Comparison of ENCODE assay signal across 11 cellular contexts in the genomic region with DNA sequence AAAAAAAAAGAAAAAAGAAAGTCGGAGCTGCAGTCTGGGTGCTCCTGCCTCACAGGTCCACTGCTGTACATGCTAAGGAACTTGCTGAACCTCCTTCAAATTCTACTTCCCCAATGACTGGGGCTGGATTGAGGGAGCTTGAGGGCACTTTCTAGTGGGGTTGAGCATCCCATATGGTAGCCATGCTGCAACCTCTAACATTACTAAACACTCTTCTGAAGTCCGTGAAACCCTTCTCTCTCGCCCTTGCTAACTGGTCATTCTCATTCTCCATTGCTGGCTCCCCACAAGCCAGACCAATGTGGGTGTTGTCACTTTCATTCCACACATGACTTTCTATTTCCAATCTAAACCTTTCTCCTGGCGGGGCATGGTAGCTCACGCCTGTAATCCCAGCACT. TPM values are rescaled to one million over a fixed set of nuclear protein-coding genes. Genes with fewer than 3 reads are reported as not detected.
A peak's percentile ranks its signal among the peaks of the same experiment; 100 is the strongest.
DNase-seq lines count a peak whose midpoint lies in the region; ATAC-seq and TF ChIP-seq lines count a peak whose summit lies in the region.
"Had no signal": no experiment of that assay in that cellular context is flagged by ENCODE, and none has a peak within 500 bp of the region (broad histone marks: within the 10 kb centered on the region; RNA-seq: fewer than 3 reads in every experiment).

No MANE protein-coding gene starts in this region.

- DNase-seq in heart right ventricle: no peak
- no peak for DNase-seq in left cardiac atrium
- DNase-seq in WTC11 (ENCODE audit: low spot score): no peak
- DNase-seq in glutamatergic neuron: no peak
- no peak for DNase-seq in type B pancreatic cell (ENCODE audit: extremely low spot score, unreplicated experiment)
- no peak for DNase-seq in stimulated activated CD4-positive, alpha-beta T cell treated with anti-CD3 and anti-CD28 coated beads, Interleukin-15, amount 100 ng/mL, for 24 hours
- DNase-seq in iPS-NIHi7 (ENCODE audit: extremely low spot score): no peak
- DNase-seq: NCI-H446, T-helper 9 cell had no signal

- H3K36me3 Mint-ChIP-seq in WTC11 (peaks cover 18% of the 10 kb centered on the region), glutamatergic neuron (ENCODE audit: unreplicated experiment) (peaks cover 5% of the 10 kb centered on the region), type B pancreatic cell (peaks cover 5% of the 10 kb centered on the region)

- H3K27me3 ChIP-seq in heart right ventricle: peaks cover 2 to 15% (median 5%) of the 10 kb centered on the region in 7 donors

- intact Hi-C loops in heart right ventricle (cut with DNase I) (loop anchor here in 6 of 10 donors (5.0 to 10.0 kb wide), 4 partner anchors 332 to 492 kb away; partner anchors contain the start of genes CDC45 (in 1 of the 6) and UFD1 (in 1 of the 6)), left cardiac atrium (cut with DNase I) (loop anchor here in 1 of 2 donors (10.0 kb wide), 1 partner anchor 492 kb away; no protein-coding TSS in a partner anchor)

- H3K4me3 ChIP-seq in heart right ventricle: peak overlapping the region in 6 of 10 donors; percentile 69 to 98 (median 84)

- H3K36me3 ChIP-seq in heart right ventricle: peaks cover 0 to 48% (median 41%) of the 10 kb centered on the region in 9 donors

- H3K4me3 Mint-ChIP-seq in WTC11 (peak overlapping the region; percentile 100), glutamatergic neuron (ENCODE audit: unreplicated experiment) (peak overlapping the region; percentile 100), type B pancreatic cell (peak overlapping the region; percentile 97)

- no peak for ATAC-seq in heart right ventricle
- ATAC-seq in left cardiac atrium: no peak
- no peak for ATAC-seq in WTC11
- ATAC-seq in HG02642 (IDR thresholded peaks at IDR 0.05; ENCODE audit: poor library complexity, unreplicated experiment): no peak

- POLR2A ChIA-PET in WTC11 (lab: Charles Lee): interaction anchor here (1.2 kb wide), 1 partner anchor 20 kb away, joined by 3 read pairs; no protein-coding TSS in a partner anchor

- H3K9me3 Mint-ChIP-seq in WTC11 (no peaks in the 10 kb centered on the region), glutamatergic neuron (ENCODE audit: unreplicated experiment) (peaks cover 12% of the 10 kb centered on the region), type B pancreatic cell (no peaks in the 10 kb centered on the region)

- peaks cover 0 to 16% (median 11%) of the 10 kb centered on the region in 9 donors for H3K4me1 ChIP-seq in heart right ventricle

- CTCF ChIA-PET in WTC11 (lab: Charles Lee): interaction anchor here (0.7 to 1.9 kb wide), 4 partner anchors 12 to 552 kb away, joined by 3 to 7 read pairs (median 5); no protein-coding TSS in a partner anchor

- H3K27me3 Mint-ChIP-seq in WTC11 (ENCODE audit: low read depth): peaks cover 28% of the 10 kb centered on the region
- H3K27me3 Mint-ChIP-seq in glutamatergic neuron (ENCODE audit: unreplicated experiment): peaks cover 8% of the 10 kb centered on the region
- peaks cover 29% of the 10 kb centered on the region for H3K27me3 Mint-ChIP-seq in type B pancreatic cell

- 85 to 89% methylated on average over 5 of the region's 5 CpGs for WGBS in heart right ventricle, 2 donors

- H3K9me3 ChIP-seq in heart right ventricle: no peaks in the 10 kb centered on the region

- TF ChIP-seq CTCF in heart right ventricle (IDR thresholded peaks at IDR 0.05) (no peak), WTC11 (IDR thresholded peaks at IDR 0.05) (no peak), glutamatergic neuron (IDR thresholded peaks at IDR 0.05; ENCODE audit: partially characterized antibody, unreplicated experiment) (no peak), type B pancreatic cell (conservative IDR thresholded peaks at IDR 0.05) (no peak)

- H3K4me1 Mint-ChIP-seq in WTC11 (peaks cover 20% of the 10 kb centered on the region), glutamatergic neuron (ENCODE audit: low read depth, unreplicated experiment) (peaks cover 12% of the 10 kb centered on the region), type B pancreatic cell (ENCODE audit: unreplicated experiment) (peaks cover 12% of the 10 kb centered on the region)

- H3K27ac ChIP-seq in heart right ventricle: no peak overlapping the region

- no peak overlapping the region for H3K27ac Mint-ChIP-seq in WTC11
- no peak overlapping the region for H3K27ac Mint-ChIP-seq in glutamatergic neuron (ENCODE audit: unreplicated experiment)
- H3K27ac Mint-ChIP-seq in type B pancreatic cell: no peak overlapping the region

TF ChIP-seq in WTC11, 78 proteins besides CTCF, POLR2A, EP300 and RAD21:
- TF ChIP-seq RORB (CRISPR knock-in tag; IDR thresholded peaks at IDR 0.05): no peak
- no peak for TF ChIP-seq NFATC4 (CRISPR knock-in tag; IDR thresholded peaks at IDR 0.05)

RNA-seq across cellular contexts. Expression of gene ESS2, which starts 1.2 kb away (rescaled TPM):
- total RNA-seq in heart right ventricle (10 to 100 TPM in 3 of 10 donors, 1 to 10 TPM in 7; 7.5 to 11.5 (median 9.2) TPM), left cardiac atrium (10 to 100 TPM in 1 of 2 donors, 1 to 10 TPM in 1; 9.8 to 10.1 TPM), WTC11 (2021) (18.0 to 19.3 TPM (median 18.3 TPM) in 3 replicates), glutamatergic neuron (ENCODE audit: unreplicated experiment) (20.4 TPM), type B pancreatic cell (ENCODE audit: low replicate concordance) (15.7 and 19.5 TPM in 2 replicates)
- polyA plus RNA-seq in heart right ventricle: 10 to 100 TPM; 12.4 to 14.3 TPM

RNA-seq across cellular contexts. Expression of gene GSC2, which starts 6.9 kb away (rescaled TPM):
- total RNA-seq in heart right ventricle (not detected), left cardiac atrium (not detected), WTC11 (2021) (0.44 to 0.68 TPM in 2 of 3 replicates, not detected in the other), glutamatergic neuron (ENCODE audit: unreplicated experiment) (not detected), type B pancreatic cell (ENCODE audit: low replicate concordance) (not detected in 2 replicates)
- polyA plus RNA-seq in heart right ventricle: not detected
- total RNA-seq: HT1080 had no signal

RNA-seq across cellular contexts. Expression of gene TSSK2, which starts 12.1 kb away (rescaled TPM):
- total RNA-seq in heart right ventricle (under 1 TPM in 1 of 10 donors, not detected in 9; 0.19 TPM), left cardiac atrium (not detected), WTC11 (2021) (not detected in 3 replicates), glutamatergic neuron (ENCODE audit: unreplicated experiment) (not detected), type B pancreatic cell (ENCODE audit: low replicate concordance) (not detected in 2 replicates)
- under 1 TPM; 0.14 to 0.37 TPM for polyA plus RNA-seq in heart right ventricle
- total RNA-seq: HT1080 had no signal

RNA-seq across cellular contexts. Expression of gene DGCR2, which starts 21.0 kb away (rescaled TPM):
- 10 to 100 TPM; 27.0 to 58.0 (median 42.2) TPM for total RNA-seq in heart right ventricle
- polyA plus RNA-seq in heart right ventricle: 10 to 100 TPM; 17.0 to 28.5 TPM
- total RNA-seq in left cardiac atrium: 10 to 100 TPM; 30.4 to 31.4 TPM
- total RNA-seq in WTC11 (2021): 56.8 to 64.2 TPM (median 60.3 TPM) in 3 replicates
- 68.7 TPM for total RNA-seq in glutamatergic neuron (ENCODE audit: unreplicated experiment)
- total RNA-seq in type B pancreatic cell (ENCODE audit: low replicate concordance): 75.2 and 83.1 TPM in 2 replicates

RNA-seq across cellular contexts. Expression of gene SLC25A1, which starts 35.3 kb away (rescaled TPM):
- 10 to 100 TPM; 14.8 to 29.1 (median 19.9) TPM for total RNA-seq in heart right ventricle
- 10 to 100 TPM; 23.1 to 31.9 TPM for polyA plus RNA-seq in heart right ventricle
- 10 to 100 TPM; 39.0 to 48.2 TPM for total RNA-seq in left cardiac atrium
- 201 to 213 TPM (median 204 TPM) in 3 replicates for total RNA-seq in WTC11 (2021)
- 54.8 TPM for total RNA-seq in glutamatergic neuron (ENCODE audit: unreplicated experiment)
- 83.2 and 94.4 TPM in 2 replicates for total RNA-seq in type B pancreatic cell (ENCODE audit: low replicate concordance)
